ENCODE assay signal across 1 cellular context in the genomic region with DNA sequence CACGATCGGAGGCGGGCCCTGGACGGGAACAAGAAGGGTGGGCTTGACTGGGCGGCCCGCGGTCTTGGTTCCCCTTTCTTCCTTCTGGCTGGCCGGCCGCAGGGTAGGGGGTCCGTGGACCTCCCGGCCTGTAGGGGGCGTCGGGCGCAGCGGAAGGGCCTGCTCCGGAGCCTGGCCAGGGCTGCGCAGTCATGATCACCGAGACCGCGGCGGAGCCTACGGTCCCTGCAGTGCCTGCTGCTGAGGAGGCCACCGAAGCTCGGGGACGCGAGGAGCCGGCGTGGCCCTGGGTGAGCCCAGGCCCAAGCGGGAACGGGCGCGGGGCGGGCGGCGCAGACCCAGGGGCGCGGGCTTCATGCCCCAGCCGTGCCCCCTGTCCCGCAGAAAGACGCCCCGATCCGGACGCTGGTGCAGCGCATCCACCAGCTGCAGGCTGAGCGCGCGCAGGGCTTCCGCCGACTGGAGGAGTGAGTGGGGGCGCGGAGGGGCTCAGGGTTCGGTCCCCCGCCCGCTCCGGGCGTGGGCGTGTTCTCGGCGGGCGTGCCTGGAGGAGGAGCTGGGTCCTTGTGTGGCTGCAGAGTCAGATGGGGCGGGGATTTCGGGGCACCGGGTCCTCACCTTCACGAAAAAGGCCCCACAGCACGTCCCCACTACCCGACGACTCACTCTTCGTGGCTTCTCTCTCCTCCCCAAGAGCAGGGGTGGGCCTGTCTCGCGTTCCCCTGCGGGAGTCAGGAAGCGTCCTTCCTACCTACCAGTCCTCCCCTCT.
TF ChIP-seq lines count a peak whose summit lies in the region.

A gene (plus strand): TSS at position 188 of the 769 bp plus-strand sequence. CDS start 4 bp downstream, at position 192.

TF ChIP-seq in HepG2, 621 proteins besides CTCF, POLR2A, EP300 and RAD21 (continued from another document and continues in another):
- TF ChIP-seq, protein P1, sequence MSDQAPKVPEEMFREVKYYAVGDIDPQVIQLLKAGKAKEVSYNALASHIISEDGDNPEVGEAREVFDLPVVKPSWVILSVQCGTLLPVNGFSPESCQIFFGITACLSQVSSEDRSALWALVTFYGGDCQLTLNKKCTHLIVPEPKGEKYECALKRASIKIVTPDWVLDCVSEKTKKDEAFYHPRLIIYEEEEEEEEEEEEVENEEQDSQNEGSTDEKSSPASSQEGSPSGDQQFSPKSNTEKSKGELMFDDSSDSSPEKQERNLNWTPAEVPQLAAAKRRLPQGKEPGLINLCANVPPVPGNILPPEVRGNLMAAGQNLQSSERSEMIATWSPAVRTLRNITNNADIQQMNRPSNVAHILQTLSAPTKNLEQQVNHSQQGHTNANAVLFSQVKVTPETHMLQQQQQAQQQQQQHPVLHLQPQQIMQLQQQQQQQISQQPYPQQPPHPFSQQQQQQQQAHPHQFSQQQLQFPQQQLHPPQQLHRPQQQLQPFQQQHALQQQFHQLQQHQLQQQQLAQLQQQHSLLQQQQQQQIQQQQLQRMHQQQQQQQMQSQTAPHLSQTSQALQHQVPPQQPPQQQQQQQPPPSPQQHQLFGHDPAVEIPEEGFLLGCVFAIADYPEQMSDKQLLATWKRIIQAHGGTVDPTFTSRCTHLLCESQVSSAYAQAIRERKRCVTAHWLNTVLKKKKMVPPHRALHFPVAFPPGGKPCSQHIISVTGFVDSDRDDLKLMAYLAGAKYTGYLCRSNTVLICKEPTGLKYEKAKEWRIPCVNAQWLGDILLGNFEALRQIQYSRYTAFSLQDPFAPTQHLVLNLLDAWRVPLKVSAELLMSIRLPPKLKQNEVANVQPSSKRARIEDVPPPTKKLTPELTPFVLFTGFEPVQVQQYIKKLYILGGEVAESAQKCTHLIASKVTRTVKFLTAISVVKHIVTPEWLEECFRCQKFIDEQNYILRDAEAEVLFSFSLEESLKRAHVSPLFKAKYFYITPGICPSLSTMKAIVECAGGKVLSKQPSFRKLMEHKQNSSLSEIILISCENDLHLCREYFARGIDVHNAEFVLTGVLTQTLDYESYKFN (CRISPR knock-in tag; conservative IDR thresholded peaks at IDR 0.05): peak; percentile 53; the same call in 1 of the 2 replicates
- 0 out of 2 replicates have a peak, but pooled peaks have one; percentile 66 for TF ChIP-seq ZNF260 (CRISPR knock-in tag; IDR thresholded peaks at IDR 0.05; ENCODE audit: borderline replicate concordance, low read depth)
- TF ChIP-seq, protein P2, sequence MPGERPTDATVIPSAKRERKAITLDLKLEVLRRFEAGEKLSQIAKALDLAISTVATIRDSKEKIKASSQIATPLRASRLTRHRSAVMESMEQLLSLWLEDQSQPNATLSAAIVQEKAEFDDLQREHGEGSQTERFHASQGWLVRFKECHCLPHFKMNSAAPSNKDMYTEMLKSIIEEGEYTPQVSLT (CRISPR knock-in tag; IDR thresholded peaks at IDR 0.05; ENCODE audit: borderline replicate concordance, low read depth): no peak
- no peak for TF ChIP-seq SMYD3 (CRISPR knock-in tag; IDR thresholded peaks at IDR 0.05)
- no peak for TF ChIP-seq SMAD9 (CRISPR knock-in tag; IDR thresholded peaks at IDR 0.05)
- TF ChIP-seq, protein P3, sequence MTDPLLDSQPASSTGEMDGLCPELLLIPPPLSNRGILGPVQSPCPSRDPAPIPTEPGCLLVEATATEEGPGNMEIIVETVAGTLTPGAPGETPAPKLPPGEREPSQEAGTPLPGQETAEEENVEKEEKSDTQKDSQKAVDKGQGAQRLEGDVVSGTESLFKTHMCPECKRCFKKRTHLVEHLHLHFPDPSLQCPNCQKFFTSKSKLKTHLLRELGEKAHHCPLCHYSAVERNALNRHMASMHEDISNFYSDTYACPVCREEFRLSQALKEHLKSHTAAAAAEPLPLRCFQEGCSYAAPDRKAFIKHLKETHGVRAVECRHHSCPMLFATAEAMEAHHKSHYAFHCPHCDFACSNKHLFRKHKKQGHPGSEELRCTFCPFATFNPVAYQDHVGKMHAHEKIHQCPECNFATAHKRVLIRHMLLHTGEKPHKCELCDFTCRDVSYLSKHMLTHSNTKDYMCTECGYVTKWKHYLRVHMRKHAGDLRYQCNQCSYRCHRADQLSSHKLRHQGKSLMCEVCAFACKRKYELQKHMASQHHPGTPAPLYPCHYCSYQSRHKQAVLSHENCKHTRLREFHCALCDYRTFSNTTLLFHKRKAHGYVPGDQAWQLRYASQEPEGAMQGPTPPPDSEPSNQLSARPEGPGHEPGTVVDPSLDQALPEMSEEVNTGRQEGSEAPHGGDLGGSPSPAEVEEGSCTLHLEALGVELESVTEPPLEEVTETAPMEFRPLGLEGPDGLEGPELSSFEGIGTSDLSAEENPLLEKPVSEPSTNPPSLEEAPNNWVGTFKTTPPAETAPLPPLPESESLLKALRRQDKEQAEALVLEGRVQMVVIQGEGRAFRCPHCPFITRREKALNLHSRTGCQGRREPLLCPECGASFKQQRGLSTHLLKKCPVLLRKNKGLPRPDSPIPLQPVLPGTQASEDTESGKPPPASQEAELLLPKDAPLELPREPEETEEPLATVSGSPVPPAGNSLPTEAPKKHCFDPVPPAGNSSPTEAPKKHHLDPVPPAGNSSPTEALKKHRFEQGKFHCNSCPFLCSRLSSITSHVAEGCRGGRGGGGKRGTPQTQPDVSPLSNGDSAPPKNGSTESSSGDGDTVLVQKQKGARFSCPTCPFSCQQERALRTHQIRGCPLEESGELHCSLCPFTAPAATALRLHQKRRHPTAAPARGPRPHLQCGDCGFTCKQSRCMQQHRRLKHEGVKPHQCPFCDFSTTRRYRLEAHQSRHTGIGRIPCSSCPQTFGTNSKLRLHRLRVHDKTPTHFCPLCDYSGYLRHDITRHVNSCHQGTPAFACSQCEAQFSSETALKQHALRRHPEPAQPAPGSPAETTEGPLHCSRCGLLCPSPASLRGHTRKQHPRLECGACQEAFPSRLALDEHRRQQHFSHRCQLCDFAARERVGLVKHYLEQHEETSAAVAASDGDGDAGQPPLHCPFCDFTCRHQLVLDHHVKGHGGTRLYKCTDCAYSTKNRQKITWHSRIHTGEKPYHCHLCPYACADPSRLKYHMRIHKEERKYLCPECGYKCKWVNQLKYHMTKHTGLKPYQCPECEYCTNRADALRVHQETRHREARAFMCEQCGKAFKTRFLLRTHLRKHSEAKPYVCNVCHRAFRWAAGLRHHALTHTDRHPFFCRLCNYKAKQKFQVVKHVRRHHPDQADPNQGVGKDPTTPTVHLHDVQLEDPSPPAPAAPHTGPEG (CRISPR knock-in tag; IDR thresholded peaks at IDR 0.05): peak; percentile 52
- TF ChIP-seq, protein P4, sequence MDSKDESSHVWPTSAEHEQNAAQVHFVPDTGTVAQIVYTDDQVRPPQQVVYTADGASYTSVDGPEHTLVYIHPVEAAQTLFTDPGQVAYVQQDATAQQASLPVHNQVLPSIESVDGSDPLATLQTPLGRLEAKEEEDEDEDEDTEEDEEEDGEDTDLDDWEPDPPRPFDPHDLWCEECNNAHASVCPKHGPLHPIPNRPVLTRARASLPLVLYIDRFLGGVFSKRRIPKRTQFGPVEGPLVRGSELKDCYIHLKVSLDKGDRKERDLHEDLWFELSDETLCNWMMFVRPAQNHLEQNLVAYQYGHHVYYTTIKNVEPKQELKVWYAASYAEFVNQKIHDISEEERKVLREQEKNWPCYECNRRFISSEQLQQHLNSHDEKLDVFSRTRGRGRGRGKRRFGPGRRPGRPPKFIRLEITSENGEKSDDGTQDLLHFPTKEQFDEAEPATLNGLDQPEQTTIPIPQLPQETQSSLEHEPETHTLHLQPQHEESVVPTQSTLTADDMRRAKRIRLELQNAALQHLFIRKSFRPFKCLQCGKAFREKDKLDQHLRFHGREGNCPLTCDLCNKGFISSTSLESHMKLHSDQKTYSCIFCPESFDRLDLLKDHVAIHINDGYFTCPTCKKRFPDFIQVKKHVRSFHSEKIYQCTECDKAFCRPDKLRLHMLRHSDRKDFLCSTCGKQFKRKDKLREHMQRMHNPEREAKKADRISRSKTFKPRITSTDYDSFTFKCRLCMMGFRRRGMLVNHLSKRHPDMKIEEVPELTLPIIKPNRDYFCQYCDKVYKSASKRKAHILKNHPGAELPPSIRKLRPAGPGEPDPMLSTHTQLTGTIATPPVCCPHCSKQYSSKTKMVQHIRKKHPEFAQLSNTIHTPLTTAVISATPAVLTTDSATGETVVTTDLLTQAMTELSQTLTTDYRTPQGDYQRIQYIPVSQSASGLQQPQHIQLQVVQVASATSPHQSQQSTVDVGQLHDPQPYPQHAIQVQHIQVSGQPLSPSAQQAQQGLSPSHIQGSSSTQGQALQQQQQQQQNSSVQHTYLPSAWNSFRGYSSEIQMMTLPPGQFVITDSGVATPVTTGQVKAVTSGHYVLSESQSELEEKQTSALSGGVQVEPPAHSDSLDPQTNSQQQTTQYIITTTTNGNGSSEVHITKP (CRISPR knock-in tag; IDR thresholded peaks at IDR 0.05; ENCODE audit: low read depth): no peak
- TF ChIP-seq, protein P5, sequence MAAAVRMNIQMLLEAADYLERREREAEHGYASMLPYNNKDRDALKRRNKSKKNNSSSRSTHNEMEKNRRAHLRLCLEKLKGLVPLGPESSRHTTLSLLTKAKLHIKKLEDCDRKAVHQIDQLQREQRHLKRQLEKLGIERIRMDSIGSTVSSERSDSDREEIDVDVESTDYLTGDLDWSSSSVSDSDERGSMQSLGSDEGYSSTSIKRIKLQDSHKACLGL (CRISPR knock-in tag; IDR thresholded peaks at IDR 0.05): no peak
- TF ChIP-seq SATB2 (CRISPR knock-in tag; IDR thresholded peaks at IDR 0.05): no peak; the same call in 1 of the 2 replicates
- TF ChIP-seq, protein P6, sequence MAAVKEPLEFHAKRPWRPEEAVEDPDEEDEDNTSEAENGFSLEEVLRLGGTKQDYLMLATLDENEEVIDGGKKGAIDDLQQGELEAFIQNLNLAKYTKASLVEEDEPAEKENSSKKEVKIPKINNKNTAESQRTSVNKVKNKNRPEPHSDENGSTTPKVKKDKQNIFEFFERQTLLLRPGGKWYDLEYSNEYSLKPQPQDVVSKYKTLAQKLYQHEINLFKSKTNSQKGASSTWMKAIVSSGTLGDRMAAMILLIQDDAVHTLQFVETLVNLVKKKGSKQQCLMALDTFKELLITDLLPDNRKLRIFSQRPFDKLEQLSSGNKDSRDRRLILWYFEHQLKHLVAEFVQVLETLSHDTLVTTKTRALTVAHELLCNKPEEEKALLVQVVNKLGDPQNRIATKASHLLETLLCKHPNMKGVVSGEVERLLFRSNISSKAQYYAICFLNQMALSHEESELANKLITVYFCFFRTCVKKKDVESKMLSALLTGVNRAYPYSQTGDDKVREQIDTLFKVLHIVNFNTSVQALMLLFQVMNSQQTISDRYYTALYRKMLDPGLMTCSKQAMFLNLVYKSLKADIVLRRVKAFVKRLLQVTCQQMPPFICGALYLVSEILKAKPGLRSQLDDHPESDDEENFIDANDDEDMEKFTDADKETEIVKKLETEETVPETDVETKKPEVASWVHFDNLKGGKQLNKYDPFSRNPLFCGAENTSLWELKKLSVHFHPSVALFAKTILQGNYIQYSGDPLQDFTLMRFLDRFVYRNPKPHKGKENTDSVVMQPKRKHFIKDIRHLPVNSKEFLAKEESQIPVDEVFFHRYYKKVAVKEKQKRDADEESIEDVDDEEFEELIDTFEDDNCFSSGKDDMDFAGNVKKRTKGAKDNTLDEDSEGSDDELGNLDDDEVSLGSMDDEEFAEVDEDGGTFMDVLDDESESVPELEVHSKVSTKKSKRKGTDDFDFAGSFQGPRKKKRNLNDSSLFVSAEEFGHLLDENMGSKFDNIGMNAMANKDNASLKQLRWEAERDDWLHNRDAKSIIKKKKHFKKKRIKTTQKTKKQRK (IDR thresholded peaks at IDR 0.05; ENCODE audit: low read length): no peak
- 0 out of 2 replicates have a peak, but pooled peaks have one; percentile 56 for TF ChIP-seq FIP1L1 (IDR thresholded peaks at IDR 0.05; ENCODE audit: borderline replicate concordance, insufficient read depth, low read depth, low read length)
- TF ChIP-seq ZNF841 (CRISPR knock-in tag; IDR thresholded peaks at IDR 0.05; ENCODE audit: borderline replicate concordance): no peak
- TF ChIP-seq CHD4 (IDR thresholded peaks at IDR 0.05; ENCODE audit: borderline replicate concordance, low read length): no peak
- TF ChIP-seq SNAI1 (CRISPR knock-in tag; IDR thresholded peaks at IDR 0.05; ENCODE audit: borderline replicate concordance): no peak
- TF ChIP-seq NCOA2 (CRISPR knock-in tag; IDR thresholded peaks at IDR 0.05): peak; percentile 41
- peak; percentile 89 for TF ChIP-seq POLR2AphosphoS5 (IDR thresholded peaks at IDR 0.05; ENCODE audit: low read depth, low read length)
- TF ChIP-seq ZNF484 (CRISPR knock-in tag; IDR thresholded peaks at IDR 0.05; ENCODE audit: borderline replicate concordance, low read depth): 0 out of 2 replicates have a peak, but pooled peaks have one; percentile 33
- TF ChIP-seq ONECUT2 (CRISPR knock-in tag; IDR thresholded peaks at IDR 0.05): no peak
- TF ChIP-seq, protein P7, sequence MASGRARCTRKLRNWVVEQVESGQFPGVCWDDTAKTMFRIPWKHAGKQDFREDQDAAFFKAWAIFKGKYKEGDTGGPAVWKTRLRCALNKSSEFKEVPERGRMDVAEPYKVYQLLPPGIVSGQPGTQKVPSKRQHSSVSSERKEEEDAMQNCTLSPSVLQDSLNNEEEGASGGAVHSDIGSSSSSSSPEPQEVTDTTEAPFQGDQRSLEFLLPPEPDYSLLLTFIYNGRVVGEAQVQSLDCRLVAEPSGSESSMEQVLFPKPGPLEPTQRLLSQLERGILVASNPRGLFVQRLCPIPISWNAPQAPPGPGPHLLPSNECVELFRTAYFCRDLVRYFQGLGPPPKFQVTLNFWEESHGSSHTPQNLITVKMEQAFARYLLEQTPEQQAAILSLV (CRISPR knock-in tag; IDR thresholded peaks at IDR 0.05; ENCODE audit: borderline replicate concordance): no peak; the same call in 1 of the 2 replicates
- no peak for TF ChIP-seq ELF4 (CRISPR knock-in tag; IDR thresholded peaks at IDR 0.05; ENCODE audit: borderline replicate concordance)
- peak; percentile 84 for TF ChIP-seq FOXO1 (CRISPR knock-in tag; IDR thresholded peaks at IDR 0.05)
- TF ChIP-seq, protein P8, sequence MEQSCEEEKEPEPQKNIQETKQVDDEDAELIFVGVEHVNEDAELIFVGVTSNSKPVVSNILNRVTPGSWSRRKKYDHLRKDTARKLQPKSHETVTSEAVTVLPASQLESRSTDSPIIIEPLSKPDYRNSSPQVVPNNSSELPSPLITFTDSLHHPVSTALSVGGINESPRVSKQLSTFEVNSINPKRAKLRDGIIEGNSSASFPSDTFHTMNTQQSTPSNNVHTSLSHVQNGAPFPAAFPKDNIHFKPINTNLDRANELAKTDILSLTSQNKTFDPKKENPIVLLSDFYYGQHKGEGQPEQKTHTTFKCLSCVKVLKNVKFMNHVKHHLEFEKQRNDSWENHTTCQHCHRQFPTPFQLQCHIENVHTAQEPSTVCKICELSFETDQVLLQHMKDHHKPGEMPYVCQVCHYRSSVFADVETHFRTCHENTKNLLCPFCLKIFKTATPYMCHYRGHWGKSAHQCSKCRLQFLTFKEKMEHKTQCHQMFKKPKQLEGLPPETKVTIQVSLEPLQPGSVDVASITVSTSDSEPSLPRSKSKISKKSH (CRISPR knock-in tag; IDR thresholded peaks at IDR 0.05; ENCODE audit: borderline replicate concordance): no peak
- TF ChIP-seq SKI (IDR thresholded peaks at IDR 0.05; ENCODE audit: partially characterized antibody): peak; percentile 40
- peak; percentile 46; the same call in 1 of the 2 replicates for TF ChIP-seq ZNF792 (CRISPR knock-in tag; IDR thresholded peaks at IDR 0.05)
- TF ChIP-seq PITX1 (CRISPR knock-in tag; IDR thresholded peaks at IDR 0.05): no peak; the same call in 1 of the 2 replicates
- TF ChIP-seq HOXA5 (CRISPR knock-in tag; IDR thresholded peaks at IDR 0.05): 0 out of 2 replicates have a peak, but pooled peaks have one; percentile 43
- TF ChIP-seq ZNF10 (CRISPR knock-in tag; IDR thresholded peaks at IDR 0.05; ENCODE audit: borderline replicate concordance, low read depth): no peak
- TF ChIP-seq TCF7L2 (IDR thresholded peaks at IDR 0.05; ENCODE audit: low read depth, low read length): no peak
- no peak; the same call in 1 of the 2 replicates for TF ChIP-seq ZNF124 (CRISPR knock-in tag; IDR thresholded peaks at IDR 0.05)
